8 cellular contexts compared by ENCODE assay signal in genomic region chr5:43603535-43604363, GRCh38. TPM values are rescaled to one million over a fixed set of nuclear protein-coding genes. Genes with fewer than 3 reads are reported as not detected.
DNase-seq lines count a peak whose midpoint lies in the region; ATAC-seq and TF ChIP-seq lines count a peak whose summit lies in the region.

No MANE protein-coding gene starts in this region.

- CTCF ChIA-PET in Caco-2 (lab: Charles Lee): no interaction called here

- 4 to 10% (median 6%) methylated on average over 35 to 39 of the region's 39 CpGs for WGBS in stomach, 5 donors

- H3K4me1 Mint-ChIP-seq in Caco-2 (ENCODE audit: low read depth, unreplicated experiment) (peaks cover 7% of the 10 kb centered on the region), nephron progenitor cell (peaks cover 55% of the 10 kb centered on the region)

- H3K9ac ChIP-seq in HUES6 (ENCODE audit: low read length): peak overlapping the region; percentile 77

- H3K27ac Mint-ChIP-seq in Caco-2 (ENCODE audit: unreplicated experiment): peak overlapping the region; percentile 84
- no peak overlapping the region for H3K27ac Mint-ChIP-seq in nephron progenitor cell

- H3K4me3 Mint-ChIP-seq in Caco-2 (ENCODE audit: unreplicated experiment) (peak overlapping the region; percentile 88), nephron progenitor cell (peak overlapping the region; percentile 85)

- H3K9me3 Mint-ChIP-seq in Caco-2 (ENCODE audit: unreplicated experiment) (no peaks in the 10 kb centered on the region), nephron progenitor cell (peaks cover 18% of the 10 kb centered on the region)

- ATAC-seq in GM21381 (IDR thresholded peaks at IDR 0.05; ENCODE audit: unreplicated experiment): peak; percentile 51

- POLR2A ChIA-PET in Caco-2 (lab: Charles Lee): interaction anchor here (0.6 to 1.6 kb wide), 3 partner anchors 29 to 120 kb away, joined by 3 to 6 read pairs (median 4); partner anchors contain the start of gene TMEM267

- peaks cover 24% of the 10 kb centered on the region for H3K36me3 Mint-ChIP-seq in Caco-2 (ENCODE audit: insufficient read depth, unreplicated experiment)
- peaks cover 42% of the 10 kb centered on the region for H3K36me3 Mint-ChIP-seq in nephron progenitor cell (ENCODE audit: low read depth)

- H3K36me3 ChIP-seq in Caco-2 (ENCODE audit: control insufficient read depth, insufficient read depth, low read length): no peaks in the 10 kb centered on the region; the same call in none of the 2 replicates
- no peaks in the 10 kb centered on the region for H3K36me3 ChIP-seq in HUES6 (ENCODE audit: control insufficient read depth, insufficient read depth, low read length)
- H3K36me3 ChIP-seq in Peyer's patch: no peaks in the 10 kb centered on the region
- H3K36me3 ChIP-seq in stomach: peaks cover 0 to 7% (median 0%) of the 10 kb centered on the region in 4 donors

- BruUV-seq in Caco-2 (replicated peaks; lab: Mats Ljungman, UMichigan): TSS peak; percentile 28

- peak overlapping the region; percentile 60 for H3K4me3 ChIP-seq in Caco-2 (ENCODE audit: low read depth, low read length)
- peak overlapping the region; percentile 97 for H3K4me3 ChIP-seq in HUES6 (ENCODE audit: low read depth, low read length)
- peak overlapping the region; percentile 61 to 86 (median 79) for H3K4me3 ChIP-seq in Peyer's patch
- H3K4me3 ChIP-seq in fibroblast of pulmonary artery (replicated peaks; ENCODE audit: low read depth, low read length): peak overlapping the region; percentile 81
- H3K4me3 ChIP-seq in stomach: peak overlapping the region; percentile 67 to 93 (median 84)

- DNase-seq in Caco-2: no peak
- peak; percentile 76 to 86 (median 78) for DNase-seq in Peyer's patch
- peak; percentile 31 to 44 for DNase-seq in activated T-helper 1 cell treated with anti-CD3 and anti-CD28 coated beads, Interleukin-2, amount 50 U/mL, for 16 hours (ENCODE audit: low read depth in 1 of 2, low spot score in 1 of 2)
- peak; percentile 28 for DNase-seq in fibroblast of pulmonary artery (ENCODE audit: low read depth)
- DNase-seq in nephron progenitor cell: peak; percentile 23
- peak; percentile 83 for DNase-seq in stomach

- TF ChIP-seq EP300 in stomach (IDR thresholded peaks at IDR 0.05): no peak

- TF ChIP-seq POLR2A in Peyer's patch (IDR thresholded peaks at IDR 0.05) (peak; percentile 38 to 44), stomach (IDR thresholded peaks at IDR 0.05) (no peak)

- H3K27ac ChIP-seq in HUES6 (ENCODE audit: low read depth, low read length): no peak overlapping the region
- peak overlapping the region; percentile 65 to 85 (median 79) for H3K27ac ChIP-seq in Peyer's patch
- H3K27ac ChIP-seq in stomach: peak overlapping the region; percentile 85 to 93 (median 88)

- H3K27me3 ChIP-seq in Caco-2 (replicated peaks; ENCODE audit: control insufficient read depth, insufficient read depth, low read length) (no peaks in the 10 kb centered on the region), HUES6 (ENCODE audit: control insufficient read depth, insufficient read depth, low read length) (peaks cover 9% of the 10 kb centered on the region), Peyer's patch (no peaks in the 10 kb centered on the region), stomach (no peaks in the 10 kb centered on the region)

- TF ChIP-seq CTCF in Caco-2 (IDR thresholded peaks at IDR 0.05; ENCODE audit: insufficient read depth in 1 of 2, low read depth in 1 of 2, low read length in 1 of 2, severe bottlenecking in 1 of 2, unreplicated experiment in 1 of 2) (no peak), Peyer's patch (IDR thresholded peaks at IDR 0.05) (no peak), fibroblast of pulmonary artery (IDR thresholded peaks at IDR 0.05; ENCODE audit: low read length, missing control alignments) (no peak), nephron progenitor cell (IDR thresholded peaks at IDR 0.05) (no peak), stomach (IDR thresholded peaks at IDR 0.05) (no peak)

- no peaks in the 10 kb centered on the region; the same call in 1 of the 2 replicates for H3K4me1 ChIP-seq in Caco-2
- peaks cover 31% of the 10 kb centered on the region for H3K4me1 ChIP-seq in HUES6 (ENCODE audit: control insufficient read depth, insufficient read depth, low read length)
- H3K4me1 ChIP-seq in Peyer's patch: peaks cover 0 to 15% (median 6%) of the 10 kb centered on the region in 4 donors
- H3K4me1 ChIP-seq in stomach: peaks cover 8 to 53% (median 22%) of the 10 kb centered on the region in 4 donors

- H3K27me3 Mint-ChIP-seq in Caco-2 (ENCODE audit: insufficient read depth, unreplicated experiment) (no peaks in the 10 kb centered on the region), nephron progenitor cell (ENCODE audit: low read depth, poor library complexity) (no peaks in the 10 kb centered on the region)

- H3K9me3 ChIP-seq in Caco-2: no peaks in the 10 kb centered on the region
- H3K9me3 ChIP-seq in HUES6 (ENCODE audit: control insufficient read depth, insufficient read depth, low read depth, low read length): no peaks in the 10 kb centered on the region
- no peaks in the 10 kb centered on the region for H3K9me3 ChIP-seq in Peyer's patch
- no peaks in the 10 kb centered on the region for H3K9me3 ChIP-seq in stomach

- intact Hi-C loops in Caco-2 (cut with micrococcal nuclease; ENCODE audit: unreplicated experiment) (no loop called here), stomach (cut with DNase I; ENCODE audit: low total_unique reads) (no loop called here)

RNA-seq across cellular contexts. Expression of gene NNT, which starts 0.8 kb away (rescaled TPM):
- total RNA-seq in Caco-2 (2022) (42.5 and 44.8 TPM in 2 replicates), Peyer's patch (10 to 100 TPM; 30.5 to 59.7 (median 44.5) TPM), stomach (100 to 1,000 TPM in 1 of 5 donors, 10 to 100 TPM in 3, 1 to 10 TPM in 1; 8.7 to 127 (median 39.8) TPM)
- 10 to 100 TPM; 12.5 to 21.2 (median 13.8) TPM for polyA plus RNA-seq in stomach

RNA-seq across cellular contexts. Expression of gene PAIP1, which starts 46.9 kb away (rescaled TPM):
- total RNA-seq in Caco-2 (2022): 115 and 121 TPM in 2 replicates
- total RNA-seq in Peyer's patch: 10 to 100 TPM; 45.9 to 61.1 (median 48.9) TPM
- total RNA-seq in stomach: 10 to 100 TPM in 4 of 5 donors, 1 to 10 TPM in 1; 3.8 to 93.6 (median 42.5) TPM
- polyA plus RNA-seq in stomach: 10 to 100 TPM; 43.3 to 68.6 (median 58.3) TPM

Comparison
In these comparisons a context has a peak if more than half of its experiments do, and no peak if none do; other contexts are left out.
1. DNase-seq: peak in Peyer's patch (3 of 3), activated T-helper 1 cell treated with anti-CD3 and anti-CD28 coated beads, Interleukin-2, amount 50 U/mL, for 16 hours (2 of 2), fibroblast of pulmonary artery (single experiment), nephron progenitor cell (single experiment) and stomach (single experiment); none in Caco-2 (0 of 2).
2. POLR2A ChIP-seq: peak in Peyer's patch (2 of 2); none in stomach (0 of 4).
3. Peak in every context shown above with its lines, with median percentiles within 50 percentile points of each other: H3K4me3 ChIP-seq.